ENCODE assay signal across 1 cellular context in genomic region chr6:109300874-109301273, GRCh38.
TF ChIP-seq lines count a peak whose summit lies in the region.

No MANE protein-coding gene starts in this region.

TF ChIP-seq in K562, 482 proteins besides CTCF, POLR2A, EP300 and RAD21 (continued from another document):
- no peak for TF ChIP-seq ZBTB11 (CRISPR knock-in tag; IDR thresholded peaks at IDR 0.05)
- TF ChIP-seq EZH2 (IDR thresholded peaks at IDR 0.05; ENCODE audit: borderline replicate concordance, low read depth, low read length) = no peak
- TF ChIP-seq HDAC1 (IDR thresholded peaks at IDR 0.05) = no peak
- no peak for TF ChIP-seq ZFP36 (IDR thresholded peaks at IDR 0.05; ENCODE audit: low read depth, low read length, partially characterized antibody)
- TF ChIP-seq ZNF354B (CRISPR knock-in tag; IDR thresholded peaks at IDR 0.05) = no peak
- TF ChIP-seq ZNF134 (CRISPR knock-in tag; conservative IDR thresholded peaks at IDR 0.05) = no peak
- no peak for TF ChIP-seq ZNF609 (CRISPR knock-in tag; IDR thresholded peaks at IDR 0.05; ENCODE audit: borderline replicate concordance)
- TF ChIP-seq CXXC5 (CRISPR knock-in tag; IDR thresholded peaks at IDR 0.05) = no peak
